Comparison of ENCODE assay signal across 3 cellular contexts in the genomic region with DNA sequence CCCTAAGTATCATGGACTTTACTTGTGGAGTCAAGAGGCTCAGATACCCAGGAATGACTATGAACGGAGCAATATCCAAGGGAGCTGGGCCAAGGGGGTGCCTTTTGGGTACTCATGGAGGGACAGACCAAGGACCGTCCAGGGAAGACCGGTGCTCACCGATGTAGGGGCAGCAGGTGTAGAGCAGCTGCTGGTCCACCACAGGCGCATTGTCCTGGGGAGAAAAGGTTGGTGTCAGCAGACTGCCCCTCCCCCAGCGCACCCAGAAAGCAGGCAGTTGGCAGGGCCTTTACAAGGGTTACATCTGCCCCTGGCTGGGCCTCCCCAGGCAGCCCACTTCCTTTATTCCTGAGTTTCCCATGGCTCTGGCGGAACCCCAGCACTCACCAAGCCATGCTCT.
A peak's percentile ranks its signal among the peaks of the same experiment; 100 is the strongest.
TF ChIP-seq lines count a peak whose summit lies in the region.

No MANE protein-coding gene starts in this region.

TF ChIP-seq in SK-N-SH, 30 proteins besides CTCF, POLR2A, EP300 and RAD21:
- TF ChIP-seq, protein P1, sequence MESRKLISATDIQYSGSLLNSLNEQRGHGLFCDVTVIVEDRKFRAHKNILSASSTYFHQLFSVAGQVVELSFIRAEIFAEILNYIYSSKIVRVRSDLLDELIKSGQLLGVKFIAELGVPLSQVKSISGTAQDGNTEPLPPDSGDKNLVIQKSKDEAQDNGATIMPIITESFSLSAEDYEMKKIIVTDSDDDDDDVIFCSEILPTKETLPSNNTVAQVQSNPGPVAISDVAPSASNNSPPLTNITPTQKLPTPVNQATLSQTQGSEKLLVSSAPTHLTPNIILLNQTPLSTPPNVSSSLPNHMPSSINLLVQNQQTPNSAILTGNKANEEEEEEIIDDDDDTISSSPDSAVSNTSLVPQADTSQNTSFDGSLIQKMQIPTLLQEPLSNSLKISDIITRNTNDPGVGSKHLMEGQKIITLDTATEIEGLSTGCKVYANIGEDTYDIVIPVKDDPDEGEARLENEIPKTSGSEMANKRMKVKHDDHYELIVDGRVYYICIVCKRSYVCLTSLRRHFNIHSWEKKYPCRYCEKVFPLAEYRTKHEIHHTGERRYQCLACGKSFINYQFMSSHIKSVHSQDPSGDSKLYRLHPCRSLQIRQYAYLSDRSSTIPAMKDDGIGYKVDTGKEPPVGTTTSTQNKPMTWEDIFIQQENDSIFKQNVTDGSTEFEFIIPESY (IDR thresholded peaks at IDR 0.05; ENCODE audit: borderline replicate concordance, low read depth), result no peak
- TF ChIP-seq TCF12 (IDR thresholded peaks at IDR 0.05) (no peak), FOXM1 (IDR thresholded peaks at IDR 0.05; ENCODE audit: low read depth) (no peak)

TF ChIP-seq in SK-N-SH treated with all-trans-retinoic acid at 6 μM for 48 hours, 23 proteins besides CTCF, POLR2A, EP300 and RAD21:
- TF ChIP-seq TOX (CRISPR knock-in tag; IDR thresholded peaks at IDR 0.05; ENCODE audit: borderline replicate concordance), result no peak

TF ChIP-seq in K562, 482 proteins besides CTCF, POLR2A, EP300 and RAD21:
- TF ChIP-seq ZNF431 (CRISPR knock-in tag; IDR thresholded peaks at IDR 0.05), result no peak
- TF ChIP-seq POLR2G (IDR thresholded peaks at IDR 0.05; ENCODE audit: low read depth, low read length), result peak; percentile 32; the same call in 1 of the 2 replicates
